Comparison of ENCODE assay signal across 8 cellular contexts in genomic region chr17:48593840-48594411, GRCh38.
DNase-seq lines count a peak whose midpoint lies in the region; TF ChIP-seq lines count a peak whose summit lies in the region.

No MANE protein-coding gene starts in this region.

- peak; percentile 92 for TF ChIP-seq CTCF in astrocyte of the cerebellum (IDR thresholded peaks at IDR 0.05; ENCODE audit: low read depth, low read length, missing control alignments)

- H3K4me3 ChIP-seq in astrocyte of the cerebellum (ENCODE audit: low read depth, low read length) = peak overlapping the region; percentile 60

- DNase-seq in NCI-H1436 (lab: John Stamatoyannopoulos, UW) (peak; percentile 77), NCI-H1436 treated with DMSO at 0.1 percent for 48 hours (lab: John Stamatoyannopoulos, UW) (no peak), NCI-H1694 (lab: John Stamatoyannopoulos, UW) (peak; percentile 71), T1000 (lab: John Stamatoyannopoulos, UW) (peak; percentile 57), astrocyte of the cerebellum (ENCODE audit: low read depth) (peak; percentile 88), islet precursor cell (peak; percentile 98), inferior parietal cortex (ENCODE audit: extremely low spot score) (no peak)
- DNase-seq in stimulated activated CD4-positive, alpha-beta T cell treated with anti-CD3 and anti-CD28 coated beads, Interleukin-1b, Interleukin-23, amount 100 ng/mL, for 48 hours = peak; percentile 76

- in situ Hi-C loops in astrocyte of the cerebellum (cut with HindIII; ENCODE audit: low sequenced_read_pairs) = loop anchor here (5.0 kb wide), 1 partner anchor 247 kb away; no protein-coding TSS in a partner anchor

Comparison
In these comparisons a context has a peak if more than half of its experiments do, and no peak if none do; other contexts are left out.
1. DNase-seq: peak in NCI-H1436 (single experiment), NCI-H1694 (single experiment), T1000 (single experiment), astrocyte of the cerebellum (single experiment), islet precursor cell (single experiment) and stimulated activated CD4-positive, alpha-beta T cell treated with anti-CD3 and anti-CD28 coated beads, Interleukin-1b, Interleukin-23, amount 100 ng/mL, for 48 hours (single experiment); none in NCI-H1436 treated with DMSO at 0.1 percent for 48 hours (single experiment) and inferior parietal cortex (single experiment).